Comparison of ENCODE assay signal across 1 cellular context in the genomic region with DNA sequence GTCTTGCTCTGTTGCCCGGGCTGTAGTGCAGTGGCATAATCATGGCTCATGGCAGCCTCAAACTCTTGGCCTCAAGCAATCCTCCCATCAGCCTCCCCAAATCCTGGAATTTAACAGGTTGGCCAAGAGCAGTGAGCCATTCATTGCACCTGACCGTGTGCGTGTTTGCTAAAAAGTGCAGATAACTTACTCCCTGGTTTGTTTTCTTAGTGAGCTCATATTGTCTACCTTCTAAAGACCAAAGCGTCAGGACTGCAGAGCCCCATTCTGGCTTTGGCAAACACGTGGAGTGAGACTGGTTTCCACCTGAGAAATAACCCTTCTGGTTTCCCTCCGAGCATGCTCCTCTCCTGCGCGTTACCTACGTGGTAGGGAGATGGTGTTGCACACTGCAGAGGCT.
TF ChIP-seq lines count a peak whose summit lies in the region.

No MANE protein-coding gene starts in this region.

TF ChIP-seq in HepG2, 621 proteins besides CTCF, POLR2A, EP300 and RAD21 (continued from another document and continues in another):
- TF ChIP-seq, protein P1, sequence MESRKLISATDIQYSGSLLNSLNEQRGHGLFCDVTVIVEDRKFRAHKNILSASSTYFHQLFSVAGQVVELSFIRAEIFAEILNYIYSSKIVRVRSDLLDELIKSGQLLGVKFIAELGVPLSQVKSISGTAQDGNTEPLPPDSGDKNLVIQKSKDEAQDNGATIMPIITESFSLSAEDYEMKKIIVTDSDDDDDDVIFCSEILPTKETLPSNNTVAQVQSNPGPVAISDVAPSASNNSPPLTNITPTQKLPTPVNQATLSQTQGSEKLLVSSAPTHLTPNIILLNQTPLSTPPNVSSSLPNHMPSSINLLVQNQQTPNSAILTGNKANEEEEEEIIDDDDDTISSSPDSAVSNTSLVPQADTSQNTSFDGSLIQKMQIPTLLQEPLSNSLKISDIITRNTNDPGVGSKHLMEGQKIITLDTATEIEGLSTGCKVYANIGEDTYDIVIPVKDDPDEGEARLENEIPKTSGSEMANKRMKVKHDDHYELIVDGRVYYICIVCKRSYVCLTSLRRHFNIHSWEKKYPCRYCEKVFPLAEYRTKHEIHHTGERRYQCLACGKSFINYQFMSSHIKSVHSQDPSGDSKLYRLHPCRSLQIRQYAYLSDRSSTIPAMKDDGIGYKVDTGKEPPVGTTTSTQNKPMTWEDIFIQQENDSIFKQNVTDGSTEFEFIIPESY (CRISPR knock-in tag; IDR thresholded peaks at IDR 0.05) = no peak; the same call in 1 of the 2 replicates
- TF ChIP-seq CREM (IDR thresholded peaks at IDR 0.05) = peak; percentile 52; the same call in 1 of the 2 replicates
- no peak for TF ChIP-seq CREM (CRISPR knock-in tag; IDR thresholded peaks at IDR 0.05)
- TF ChIP-seq, protein P2, sequence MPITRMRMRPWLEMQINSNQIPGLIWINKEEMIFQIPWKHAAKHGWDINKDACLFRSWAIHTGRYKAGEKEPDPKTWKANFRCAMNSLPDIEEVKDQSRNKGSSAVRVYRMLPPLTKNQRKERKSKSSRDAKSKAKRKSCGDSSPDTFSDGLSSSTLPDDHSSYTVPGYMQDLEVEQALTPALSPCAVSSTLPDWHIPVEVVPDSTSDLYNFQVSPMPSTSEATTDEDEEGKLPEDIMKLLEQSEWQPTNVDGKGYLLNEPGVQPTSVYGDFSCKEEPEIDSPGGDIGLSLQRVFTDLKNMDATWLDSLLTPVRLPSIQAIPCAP (CRISPR knock-in tag; IDR thresholded peaks at IDR 0.05; ENCODE audit: low read depth) = no peak
- peak; percentile 73 for TF ChIP-seq PAXIP1 (CRISPR knock-in tag; conservative IDR thresholded peaks at IDR 0.05)
- TF ChIP-seq ZFP1 (CRISPR knock-in tag; IDR thresholded peaks at IDR 0.05) = no peak
- TF ChIP-seq THAP11 (CRISPR knock-in tag; IDR thresholded peaks at IDR 0.05) = no peak
- no peak for TF ChIP-seq FOXA1 (IDR thresholded peaks at IDR 0.05)
- peak; percentile 35; the same call in 1 of the 2 replicates for TF ChIP-seq FOXA1 (CRISPR knock-in tag; IDR thresholded peaks at IDR 0.05)
- TF ChIP-seq ZNF331 (CRISPR knock-in tag; IDR thresholded peaks at IDR 0.05) = peak; percentile 96
- peak; percentile 71; the same call in 1 of the 2 replicates for TF ChIP-seq RCOR2 (CRISPR knock-in tag; IDR thresholded peaks at IDR 0.05)
- no peak for TF ChIP-seq ZNF598 (CRISPR knock-in tag; IDR thresholded peaks at IDR 0.05; ENCODE audit: borderline replicate concordance)
- peak; percentile 38 for TF ChIP-seq ZNF407 (CRISPR knock-in tag; IDR thresholded peaks at IDR 0.05; ENCODE audit: not compliant biosample characterization)
- TF ChIP-seq FOXK1 (CRISPR knock-in tag; IDR thresholded peaks at IDR 0.05; ENCODE audit: borderline replicate concordance, low read depth) = no peak
- TF ChIP-seq PAWR (CRISPR knock-in tag; IDR thresholded peaks at IDR 0.05; ENCODE audit: borderline replicate concordance) = no peak
- TF ChIP-seq, protein P3, sequence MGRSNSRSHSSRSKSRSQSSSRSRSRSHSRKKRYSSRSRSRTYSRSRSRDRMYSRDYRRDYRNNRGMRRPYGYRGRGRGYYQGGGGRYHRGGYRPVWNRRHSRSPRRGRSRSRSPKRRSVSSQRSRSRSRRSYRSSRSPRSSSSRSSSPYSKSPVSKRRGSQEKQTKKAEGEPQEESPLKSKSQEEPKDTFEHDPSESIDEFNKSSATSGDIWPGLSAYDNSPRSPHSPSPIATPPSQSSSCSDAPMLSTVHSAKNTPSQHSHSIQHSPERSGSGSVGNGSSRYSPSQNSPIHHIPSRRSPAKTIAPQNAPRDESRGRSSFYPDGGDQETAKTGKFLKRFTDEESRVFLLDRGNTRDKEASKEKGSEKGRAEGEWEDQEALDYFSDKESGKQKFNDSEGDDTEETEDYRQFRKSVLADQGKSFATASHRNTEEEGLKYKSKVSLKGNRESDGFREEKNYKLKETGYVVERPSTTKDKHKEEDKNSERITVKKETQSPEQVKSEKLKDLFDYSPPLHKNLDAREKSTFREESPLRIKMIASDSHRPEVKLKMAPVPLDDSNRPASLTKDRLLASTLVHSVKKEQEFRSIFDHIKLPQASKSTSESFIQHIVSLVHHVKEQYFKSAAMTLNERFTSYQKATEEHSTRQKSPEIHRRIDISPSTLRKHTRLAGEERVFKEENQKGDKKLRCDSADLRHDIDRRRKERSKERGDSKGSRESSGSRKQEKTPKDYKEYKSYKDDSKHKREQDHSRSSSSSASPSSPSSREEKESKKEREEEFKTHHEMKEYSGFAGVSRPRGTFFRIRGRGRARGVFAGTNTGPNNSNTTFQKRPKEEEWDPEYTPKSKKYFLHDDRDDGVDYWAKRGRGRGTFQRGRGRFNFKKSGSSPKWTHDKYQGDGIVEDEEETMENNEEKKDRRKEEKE (IDR thresholded peaks at IDR 0.05) = no peak
- 0 out of 2 replicates have a peak, but pooled peaks have one; percentile 32 for TF ChIP-seq KDM5B (CRISPR knock-in tag; IDR thresholded peaks at IDR 0.05; ENCODE audit: borderline replicate concordance)
- TF ChIP-seq AKAP8 (CRISPR knock-in tag; IDR thresholded peaks at IDR 0.05) = no peak
- TF ChIP-seq MEF2D (CRISPR knock-in tag; IDR thresholded peaks at IDR 0.05) = peak; percentile 60; the same call in 1 of the 2 replicates
- TF ChIP-seq ZNF850 (CRISPR knock-in tag; conservative IDR thresholded peaks at IDR 0.05) = no peak
- peak; percentile 28; the same call in 1 of the 2 replicates for TF ChIP-seq ZBTB20 (CRISPR knock-in tag; IDR thresholded peaks at IDR 0.05; ENCODE audit: borderline replicate concordance, low read depth)
- no peak for TF ChIP-seq ZFP62 (CRISPR knock-in tag; IDR thresholded peaks at IDR 0.05)
- TF ChIP-seq ZSCAN29 (CRISPR knock-in tag; conservative IDR thresholded peaks at IDR 0.05) = no peak
- TF ChIP-seq ZFX (CRISPR knock-in tag; IDR thresholded peaks at IDR 0.05; ENCODE audit: low read depth) = 0 out of 2 replicates have a peak, but pooled peaks have one; percentile 23
- TF ChIP-seq ZNF24 (IDR thresholded peaks at IDR 0.05) = no peak
- no peak for TF ChIP-seq IKZF1 (IDR thresholded peaks at IDR 0.05)
- no peak for TF ChIP-seq ZNF549 (CRISPR knock-in tag; IDR thresholded peaks at IDR 0.05)
- TF ChIP-seq ZNF552 (CRISPR knock-in tag; IDR thresholded peaks at IDR 0.05; ENCODE audit: borderline replicate concordance) = no peak
- 0 out of 2 replicates have a peak, but pooled peaks have one; percentile 30 for TF ChIP-seq NR2F6 (IDR thresholded peaks at IDR 0.05)
- TF ChIP-seq NR2F6 (CRISPR knock-in tag; IDR thresholded peaks at IDR 0.05) = peak; percentile 46
- TF ChIP-seq, protein P4, sequence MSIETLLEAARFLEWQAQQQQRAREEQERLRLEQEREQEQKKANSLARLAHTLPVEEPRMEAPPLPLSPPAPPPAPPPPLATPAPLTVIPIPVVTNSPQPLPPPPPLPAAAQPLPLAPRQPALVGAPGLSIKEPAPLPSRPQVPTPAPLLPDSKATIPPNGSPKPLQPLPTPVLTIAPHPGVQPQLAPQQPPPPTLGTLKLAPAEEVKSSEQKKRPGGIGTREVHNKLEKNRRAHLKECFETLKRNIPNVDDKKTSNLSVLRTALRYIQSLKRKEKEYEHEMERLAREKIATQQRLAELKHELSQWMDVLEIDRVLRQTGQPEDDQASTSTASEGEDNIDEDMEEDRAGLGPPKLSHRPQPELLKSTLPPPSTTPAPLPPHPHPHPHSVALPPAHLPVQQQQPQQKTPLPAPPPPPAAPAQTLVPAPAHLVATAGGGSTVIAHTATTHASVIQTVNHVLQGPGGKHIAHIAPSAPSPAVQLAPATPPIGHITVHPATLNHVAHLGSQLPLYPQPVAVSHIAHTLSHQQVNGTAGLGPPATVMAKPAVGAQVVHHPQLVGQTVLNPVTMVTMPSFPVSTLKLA (IDR thresholded peaks at IDR 0.05) = peak; percentile 43
- TF ChIP-seq FOSL2 (CRISPR knock-in tag; IDR thresholded peaks at IDR 0.05) = peak; percentile 66
- peak; percentile 84 for TF ChIP-seq SOX5 (CRISPR knock-in tag; IDR thresholded peaks at IDR 0.05; ENCODE audit: borderline replicate concordance)
- TF ChIP-seq XRCC5 (optimal IDR thresholded peaks at IDR 0.05; ENCODE audit: low read length) = no peak
- no peak for TF ChIP-seq ZNF530 (CRISPR knock-in tag; IDR thresholded peaks at IDR 0.05; ENCODE audit: low read depth)
- no peak for TF ChIP-seq MAFF (IDR thresholded peaks at IDR 0.05; ENCODE audit: low read depth, low read length)
- no peak for TF ChIP-seq ZNF615 (CRISPR knock-in tag; IDR thresholded peaks at IDR 0.05; ENCODE audit: borderline replicate concordance)
- peak; percentile 46; the same call in 1 of the 2 replicates for TF ChIP-seq MIER3 (CRISPR knock-in tag; IDR thresholded peaks at IDR 0.05; ENCODE audit: borderline replicate concordance)
- TF ChIP-seq ZNF326 (CRISPR knock-in tag; IDR thresholded peaks at IDR 0.05; ENCODE audit: borderline replicate concordance) = no peak
